In the genomic region with DNA sequence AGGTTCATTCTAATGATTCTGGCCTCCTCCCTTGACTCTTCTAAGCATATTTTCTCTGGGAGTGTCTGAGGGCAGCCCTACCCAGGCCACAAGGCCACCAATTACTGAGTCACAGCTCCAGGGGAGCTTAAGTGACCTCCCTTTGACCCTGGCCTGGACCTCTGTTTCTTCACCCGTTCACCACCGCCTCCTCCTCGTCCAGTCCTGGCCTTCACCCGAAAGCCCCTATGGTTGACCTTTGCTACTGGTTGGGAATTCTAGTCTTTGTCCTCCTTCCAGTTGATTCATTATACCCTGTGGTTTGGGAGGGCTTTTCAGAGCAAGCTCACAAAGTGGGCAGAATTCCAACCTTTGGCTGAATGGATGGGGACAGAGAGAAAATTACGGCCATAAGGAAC, we compare ENCODE assay signal across 9 cellular contexts.
DNase-seq lines count a peak whose midpoint lies in the region; ATAC-seq, FAIRE-seq and TF ChIP-seq lines count a peak whose summit lies in the region.
"Had no signal": no experiment of that assay in that cellular context is flagged by ENCODE, and none has a peak within 500 bp of the region (broad histone marks: within the 10 kb centered on the region; RNA-seq: fewer than 3 reads in every experiment).

No MANE protein-coding gene starts in this region.

- FAIRE-seq in pancreas (lab: Jason Lieb, UNC) = no peak

- DNase-seq in DMS79 treated with DMSO at 0.1 percent for 48 hours (lab: John Stamatoyannopoulos, UW) = peak; percentile 65
- no peak for DNase-seq in RWPE1 (ENCODE audit: low spot score)
- peak; percentile 78 for DNase-seq in fibroblast of peridontal ligament (ENCODE audit: extremely low read depth)
- no peak for DNase-seq in pancreas
- DNase-seq in activated CD4-positive, alpha-beta T cell treated with anti-CD3 and anti-CD28 coated beads, Interleukin-2, amount 10 ng/mL, durations not matched to agents 24 days and 14 days = no peak
- DNase-seq in stimulated activated CD4-positive, alpha-beta T cell treated with anti-CD3 and anti-CD28 coated beads, Interleukin-2, amount 100 ng/mL, for 48 hours = no peak
- DNase-seq: DMS153 had no signal

- no peaks in the 10 kb centered on the region for H3K36me3 ChIP-seq in pancreas

- H3K4me3 ChIP-seq in pancreas = no peak overlapping the region

- no peak overlapping the region for H3K27ac Mint-ChIP-seq in activated CD4-positive, alpha-beta T cell treated with anti-CD3 and anti-CD28 coated beads, Interleukin-2, amount 10 ng/mL, durations not matched to agents 24 days and 14 days

- H3K9me3 Mint-ChIP-seq in activated CD4-positive, alpha-beta T cell treated with anti-CD3 and anti-CD28 coated beads, Interleukin-2, amount 10 ng/mL, durations not matched to agents 24 days and 14 days = no peaks in the 10 kb centered on the region

- CTCF ChIA-PET in RWPE1 (lab: Yijun Ruan, JAX) = interaction anchor here (1.1 kb wide), 1 partner anchor 171 kb away, joined by 3 read pairs; no protein-coding TSS in a partner anchor

- intact Hi-C loops in pancreas (cut with DNase I) = no loop called here
- intact Hi-C loops in activated CD4-positive, alpha-beta T cell treated with anti-CD3 and anti-CD28 coated beads, Interleukin-2, amount 10 ng/mL, durations not matched to agents 24 days and 14 days (cut with micrococcal nuclease) = no loop called here

- 56 to 64% methylated on average over 5 of the region's 5 CpGs for WGBS in pancreas, 2 donors

- peak overlapping the region; percentile 29; the same call in 1 of the 2 replicates for H3K27ac ChIP-seq in RWPE1
- H3K27ac ChIP-seq in pancreas = peak overlapping the region in 1 of 4 donors; percentile 22

- no peaks in the 10 kb centered on the region for H3K4me1 Mint-ChIP-seq in activated CD4-positive, alpha-beta T cell treated with anti-CD3 and anti-CD28 coated beads, Interleukin-2, amount 10 ng/mL, durations not matched to agents 24 days and 14 days

- TF ChIP-seq CTCF in RWPE1 (conservative IDR thresholded peaks at IDR 0.05; ENCODE audit: low read depth) (no peak), pancreas (IDR thresholded peaks at IDR 0.05) (no peak)

- no peak overlapping the region for H3K4me3 Mint-ChIP-seq in activated CD4-positive, alpha-beta T cell treated with anti-CD3 and anti-CD28 coated beads, Interleukin-2, amount 10 ng/mL, durations not matched to agents 24 days and 14 days

- peaks cover 8% of the 10 kb centered on the region for H3K27me3 Mint-ChIP-seq in activated CD4-positive, alpha-beta T cell treated with anti-CD3 and anti-CD28 coated beads, Interleukin-2, amount 10 ng/mL, durations not matched to agents 24 days and 14 days

- peak in 3 of 4 donors; percentile 28 to 58 (median 51) for ATAC-seq in pancreas
- no peak for ATAC-seq in GM19324 (IDR thresholded peaks at IDR 0.05; ENCODE audit: low FRiP score, unreplicated experiment)
- ATAC-seq in GM21390 (IDR thresholded peaks at IDR 0.05; ENCODE audit: unreplicated experiment) = no peak

- POLR2A ChIA-PET in RWPE1 (lab: Yijun Ruan, JAX; ENCODE audit: low non-redundant PET) = no interaction called here

- H3K9me3 ChIP-seq in pancreas = no peaks in the 10 kb centered on the region

- H3K36me3 Mint-ChIP-seq in activated CD4-positive, alpha-beta T cell treated with anti-CD3 and anti-CD28 coated beads, Interleukin-2, amount 10 ng/mL, durations not matched to agents 24 days and 14 days (ENCODE audit: low read depth) = peaks cover 13% of the 10 kb centered on the region

- H3K4me1 ChIP-seq in pancreas = no peaks in the 10 kb centered on the region

- no peaks in the 10 kb centered on the region for H3K27me3 ChIP-seq in pancreas

Comparison
In these comparisons a context has a peak if more than half of its experiments do, and no peak if none do; other contexts are left out.
1. DNase-seq: peak in DMS79 treated with DMSO at 0.1 percent for 48 hours (single experiment) and fibroblast of peridontal ligament (single experiment); none in RWPE1 (single experiment), pancreas (0 of 6), activated CD4-positive, alpha-beta T cell treated with anti-CD3 and anti-CD28 coated beads, Interleukin-2, amount 10 ng/mL, durations not matched to agents 24 days and 14 days (single experiment) and stimulated activated CD4-positive, alpha-beta T cell treated with anti-CD3 and anti-CD28 coated beads, Interleukin-2, amount 100 ng/mL, for 48 hours (0 of 2).
2. ATAC-seq: peak in pancreas (3 of 4); none in GM19324 (single experiment) and GM21390 (single experiment).